ENCODE assay signal across 1 cellular context in genomic region chr1:212858055-212858460, GRCh38.
TF ChIP-seq lines count a peak whose summit lies in the region.

TSS of gene FLVCR1 (plus strand) at chr1:212858275. CDS start at chr1:212858453, 178 bp downstream.

TF ChIP-seq in HepG2, 621 proteins besides CTCF, POLR2A, EP300 and RAD21 (continued from another document and continues in another):
- TF ChIP-seq ZNF609 (CRISPR knock-in tag; IDR thresholded peaks at IDR 0.05; ENCODE audit: borderline replicate concordance) (peak; percentile 41), CENPX (CRISPR knock-in tag; IDR thresholded peaks at IDR 0.05) (no peak), ZNF451 (CRISPR knock-in tag; IDR thresholded peaks at IDR 0.05) (0 out of 2 replicates have a peak, but pooled peaks have one; percentile 51), HNRNPK (IDR thresholded peaks at IDR 0.05; ENCODE audit: low read depth, low read length, poor library complexity, severe bottlenecking) (peak; percentile 92), RNF2 (conservative IDR thresholded peaks at IDR 0.05; ENCODE audit: low read depth) (no peak), HMG20A (CRISPR knock-in tag; IDR thresholded peaks at IDR 0.05; ENCODE audit: borderline replicate concordance) (peak; percentile 14; the same call in 1 of the 2 replicates), ZMAT3 (CRISPR knock-in tag; conservative IDR thresholded peaks at IDR 0.05) (0 out of 2 replicates have a peak, but pooled peaks have one; percentile 25), ZNF572 (CRISPR knock-in tag; IDR thresholded peaks at IDR 0.05) (no peak), ZNF775 (CRISPR knock-in tag; IDR thresholded peaks at IDR 0.05; ENCODE audit: borderline replicate concordance) (0 out of 2 replicates have a peak, but pooled peaks have one; percentile 38), MBNL3 (CRISPR knock-in tag; conservative IDR thresholded peaks at IDR 0.05) (no peak), ZFP36 (IDR thresholded peaks at IDR 0.05; ENCODE audit: borderline replicate concordance, low read depth, low read length, partially characterized antibody) (no peak), ZSCAN5A (CRISPR knock-in tag; IDR thresholded peaks at IDR 0.05; ENCODE audit: borderline replicate concordance) (peak; percentile 75; the same call in 1 of the 2 replicates), ZSCAN21 (CRISPR knock-in tag; IDR thresholded peaks at IDR 0.05; ENCODE audit: borderline replicate concordance) (peak; percentile 89), STAT6 (CRISPR knock-in tag; IDR thresholded peaks at IDR 0.05; ENCODE audit: borderline replicate concordance) (no peak), RARG (CRISPR knock-in tag; IDR thresholded peaks at IDR 0.05; ENCODE audit: low read depth) (no peak; the same call in 1 of the 2 replicates), ZNF230 (CRISPR knock-in tag; IDR thresholded peaks at IDR 0.05) (peak; percentile 75; the same call in 1 of the 2 replicates), TBX3 (IDR thresholded peaks at IDR 0.05; ENCODE audit: borderline replicate concordance) (no peak), NFATC3 (CRISPR knock-in tag; IDR thresholded peaks at IDR 0.05) (no peak), FOXO1 (CRISPR knock-in tag; IDR thresholded peaks at IDR 0.05) (no peak), GABPB1 (CRISPR knock-in tag; IDR thresholded peaks at IDR 0.05) (peak; percentile 80), ZNF337 (CRISPR knock-in tag; IDR thresholded peaks at IDR 0.05; ENCODE audit: borderline replicate concordance, low read depth) (0 out of 2 replicates have a peak, but pooled peaks have one; percentile 25), IRF2 (CRISPR knock-in tag; IDR thresholded peaks at IDR 0.05) (peak; percentile 39; the same call in 1 of the 2 replicates), MXI1 (IDR thresholded peaks at IDR 0.05; ENCODE audit: borderline replicate concordance, low read depth, low read length) (peak; percentile 71; the same call in 1 of the 3 replicates), NONO (IDR thresholded peaks at IDR 0.05) (no peak), NONO (CRISPR knock-in tag; conservative IDR thresholded peaks at IDR 0.05) (peak; percentile 44; the same call in 1 of the 2 replicates), ZNF616 (CRISPR knock-in tag; IDR thresholded peaks at IDR 0.05; ENCODE audit: low read depth) (no peak), FOXJ3 (CRISPR knock-in tag; IDR thresholded peaks at IDR 0.05; ENCODE audit: borderline replicate concordance) (no peak), MLXIP (CRISPR knock-in tag; IDR thresholded peaks at IDR 0.05; ENCODE audit: borderline replicate concordance) (no peak), DMTF1 (CRISPR knock-in tag; IDR thresholded peaks at IDR 0.05) (0 out of 2 replicates have a peak, but pooled peaks have one; percentile 47), TAF1 (CRISPR knock-in tag; IDR thresholded peaks at IDR 0.05) (peak; percentile 81), MED1 (CRISPR knock-in tag; IDR thresholded peaks at IDR 0.05) (no peak), NKX3-1 (CRISPR knock-in tag; IDR thresholded peaks at IDR 0.05) (no peak), ZNF749 (CRISPR knock-in tag; IDR thresholded peaks at IDR 0.05; ENCODE audit: borderline replicate concordance) (peak; percentile 77; the same call in 1 of the 2 replicates), REXO4 (CRISPR knock-in tag; IDR thresholded peaks at IDR 0.05; ENCODE audit: borderline replicate concordance) (no peak; the same call in 1 of the 2 replicates), POGK (CRISPR knock-in tag; conservative IDR thresholded peaks at IDR 0.05) (peak; percentile 39; the same call in 1 of the 2 replicates), PCBP1 (IDR thresholded peaks at IDR 0.05; ENCODE audit: borderline replicate concordance, low read depth, low read length) (0 out of 2 replicates have a peak, but pooled peaks have one; percentile 51), PRMT3 (CRISPR knock-in tag; IDR thresholded peaks at IDR 0.05; ENCODE audit: borderline replicate concordance, low read depth) (no peak), CHD2 (IDR thresholded peaks at IDR 0.05; ENCODE audit: low read depth, low read length) (peak; percentile 77; the same call in 1 of the 2 replicates), ZNF124 (CRISPR knock-in tag; IDR thresholded peaks at IDR 0.05) (no peak), PATZ1 (CRISPR knock-in tag; IDR thresholded peaks at IDR 0.05) (0 out of 2 replicates have a peak, but pooled peaks have one; percentile 60), CEBPB (IDR thresholded peaks at IDR 0.05; ENCODE audit: borderline replicate concordance, low read depth, low read length) (no peak), ZNF331 (CRISPR knock-in tag; IDR thresholded peaks at IDR 0.05) (no peak), CREB1 (IDR thresholded peaks at IDR 0.05) (peak; percentile 80), CREB1 (CRISPR knock-in tag; IDR thresholded peaks at IDR 0.05) (peak; percentile 74; the same call in 1 of the 2 replicates), SP5 (CRISPR knock-in tag; IDR thresholded peaks at IDR 0.05; ENCODE audit: borderline replicate concordance, low read depth) (peak; percentile 45; the same call in 1 of the 2 replicates), ZKSCAN1 (IDR thresholded peaks at IDR 0.05; ENCODE audit: low read length) (no peak), ZKSCAN5 (CRISPR knock-in tag; IDR thresholded peaks at IDR 0.05) (no peak), BHLHE40 (IDR thresholded peaks at IDR 0.05; ENCODE audit: low read length) (no peak), NFYB (CRISPR knock-in tag; IDR thresholded peaks at IDR 0.05) (peak; percentile 80)
